ENCODE assay signal across 11 cellular contexts in genomic region chr17:54907385-54907784, GRCh38. TPM values are rescaled to one million over a fixed set of nuclear protein-coding genes. Genes with fewer than 3 reads are reported as not detected.
A peak's percentile ranks its signal among the peaks of the same experiment; 100 is the strongest.
DNase-seq lines count a peak whose midpoint lies in the region; TF ChIP-seq lines count a peak whose summit lies in the region.
"Had no signal": no experiment of that assay in that cellular context is flagged by ENCODE, and none has a peak within 500 bp of the region (broad histone marks: within the 10 kb centered on the region; RNA-seq: fewer than 3 reads in every experiment).

No MANE protein-coding gene starts in this region.

- H4K20me1 ChIP-seq in neural progenitor cell (ENCODE audit: low read depth): peaks cover 2% of the 10 kb centered on the region

- no peak overlapping the region for H3K9ac ChIP-seq in endocrine pancreas (ENCODE audit: control insufficient read depth, insufficient read depth, low read length)
- no peak overlapping the region for H3K9ac ChIP-seq in neural progenitor cell

- H3K27ac Mint-ChIP-seq in neural progenitor cell: peak overlapping the region; percentile 32
- no peak overlapping the region for H3K27ac Mint-ChIP-seq in activated naive CD4-positive, alpha-beta T cell treated with anti-CD3 and anti-CD28 coated beads, Interleukin-2, amount 10 ng/mL, durations not matched to agents 7 days and 5 days
- H3K27ac Mint-ChIP-seq: CD8-positive, alpha-beta memory T cell had no signal

- peaks cover 44% of the 10 kb centered on the region for H3K36me3 Mint-ChIP-seq in neural progenitor cell
- no peaks in the 10 kb centered on the region for H3K36me3 Mint-ChIP-seq in activated naive CD4-positive, alpha-beta T cell treated with anti-CD3 and anti-CD28 coated beads, Interleukin-2, amount 10 ng/mL, durations not matched to agents 7 days and 5 days
- H3K36me3 Mint-ChIP-seq: CD8-positive, alpha-beta memory T cell had no signal

- no peak overlapping the region for H3K27ac ChIP-seq in neural progenitor cell
- H3K27ac ChIP-seq: A549 had no signal

- H3K4me1 Mint-ChIP-seq in neural progenitor cell: peaks cover 28% of the 10 kb centered on the region
- H3K4me1 Mint-ChIP-seq in activated naive CD4-positive, alpha-beta T cell treated with anti-CD3 and anti-CD28 coated beads, Interleukin-2, amount 10 ng/mL, durations not matched to agents 7 days and 5 days: no peaks in the 10 kb centered on the region
- H3K4me1 Mint-ChIP-seq: CD8-positive, alpha-beta memory T cell had no signal

- H3K9me3 Mint-ChIP-seq in neural progenitor cell: no peaks in the 10 kb centered on the region
- H3K9me3 Mint-ChIP-seq in activated naive CD4-positive, alpha-beta T cell treated with anti-CD3 and anti-CD28 coated beads, Interleukin-2, amount 10 ng/mL, durations not matched to agents 7 days and 5 days: no peaks in the 10 kb centered on the region
- H3K9me3 Mint-ChIP-seq: CD8-positive, alpha-beta memory T cell had no signal

- CTCF ChIA-PET in activated naive CD4-positive, alpha-beta T cell treated with anti-CD3 and anti-CD28 coated beads, Interleukin-2, amount 10 ng/mL, durations not matched to agents 7 days and 5 days (lab: Charles Lee): no interaction called here

- peaks cover 14% of the 10 kb centered on the region for H3F3A ChIP-seq in neural progenitor cell (ENCODE audit: low read depth)

- peak overlapping the region; percentile 10 for H3K4me3 ChIP-seq in endocrine pancreas (ENCODE audit: control insufficient read depth, insufficient read depth, low read length)
- no peak overlapping the region for H3K4me3 ChIP-seq in neural progenitor cell
- H3K4me3 ChIP-seq: A549, HAP-1 had no signal

- no peaks in the 10 kb centered on the region for H3K27me3 Mint-ChIP-seq in neural progenitor cell (ENCODE audit: insufficient read depth, low read depth)
- H3K27me3 Mint-ChIP-seq in activated naive CD4-positive, alpha-beta T cell treated with anti-CD3 and anti-CD28 coated beads, Interleukin-2, amount 10 ng/mL, durations not matched to agents 7 days and 5 days: no peaks in the 10 kb centered on the region

- H2AFZ ChIP-seq in neural progenitor cell (replicated peaks): no peak overlapping the region

- H3K27me3 ChIP-seq in endocrine pancreas (ENCODE audit: control insufficient read depth, insufficient read depth, low read length) (no peaks in the 10 kb centered on the region), neural progenitor cell (no peaks in the 10 kb centered on the region)

- no peak for TF ChIP-seq CTCF in neural progenitor cell (IDR thresholded peaks at IDR 0.05)

- H3K9me3 ChIP-seq in endocrine pancreas (ENCODE audit: control insufficient read depth, low read length) (no peaks in the 10 kb centered on the region), neural progenitor cell (ENCODE audit: low read depth) (no peaks in the 10 kb centered on the region)
- H3K9me3 ChIP-seq: A549, Caco-2, HAP-1 had no signal

- no peak overlapping the region for H3K4me3 Mint-ChIP-seq in neural progenitor cell
- no peak overlapping the region for H3K4me3 Mint-ChIP-seq in activated naive CD4-positive, alpha-beta T cell treated with anti-CD3 and anti-CD28 coated beads, Interleukin-2, amount 10 ng/mL, durations not matched to agents 7 days and 5 days
- H3K4me3 Mint-ChIP-seq: CD8-positive, alpha-beta memory T cell had no signal

- peaks cover 43% of the 10 kb centered on the region for H3K4me1 ChIP-seq in endocrine pancreas (ENCODE audit: control insufficient read depth, insufficient read depth, low read length)
- peaks cover 26% of the 10 kb centered on the region for H3K4me1 ChIP-seq in neural progenitor cell
- H3K4me1 ChIP-seq: A549, Caco-2 had no signal

- H3K4me2 ChIP-seq in neural progenitor cell: no peak overlapping the region
- H3K4me2 ChIP-seq: A549 had no signal

- DNase-seq in HT-29 (ENCODE audit: low spot score) (peak; percentile 9), neural progenitor cell (ENCODE audit: low spot score) (no peak), NCI-H510A (lab: John Stamatoyannopoulos, UW) (no peak), NCI-H2227 (lab: John Stamatoyannopoulos, UW; ENCODE audit: unreplicated experiment) (no peak)
- no peak for DNase-seq in activated naive CD4-positive, alpha-beta T cell treated with anti-CD3 and anti-CD28 coated beads, Interleukin-2, amount 10 ng/mL, durations not matched to agents 7 days and 5 days
- DNase-seq: Caco-2; CD8-positive, alpha-beta memory T cell; DMS79 had no signal

- H3K36me3 ChIP-seq in endocrine pancreas (ENCODE audit: control insufficient read depth, insufficient read depth, low read length) (peaks cover 5% of the 10 kb centered on the region), neural progenitor cell (peaks cover 14% of the 10 kb centered on the region)

- H3K79me2 ChIP-seq in neural progenitor cell (ENCODE audit: low read depth): peaks cover 81% of the 10 kb centered on the region

RNA-seq across cellular contexts. Expression of gene TOM1L1, which starts 6.7 kb away (rescaled TPM):
- 25.9 and 29.1 TPM in 2 replicates for total RNA-seq in HT-29 (2014; rRNA removed; shearing (Covaris generic))
- total RNA-seq in neural progenitor cell (ENCODE audit: low replicate concordance): 83.8 and 107 TPM in 2 replicates
